8 cellular contexts compared by ENCODE assay signal in the genomic region with DNA sequence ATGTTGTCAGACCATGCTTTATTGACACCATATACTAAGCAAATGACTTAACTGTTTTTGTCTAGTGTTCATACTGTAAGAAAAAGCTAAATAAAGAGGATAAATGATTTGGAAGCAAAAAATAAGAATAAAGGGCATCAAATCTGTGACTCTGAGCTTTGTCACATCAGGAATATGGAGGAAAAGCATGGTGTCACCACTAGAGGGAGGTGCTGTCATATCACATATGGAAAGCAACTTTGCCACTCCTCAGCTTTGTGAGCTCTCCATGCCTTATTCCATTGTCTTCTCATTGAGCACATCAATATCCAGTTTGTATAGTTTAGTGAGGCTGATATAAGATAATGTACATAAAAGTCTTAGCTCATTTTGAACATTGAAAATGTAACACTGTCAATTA. TPM values are rescaled to one million over a fixed set of nuclear protein-coding genes. Genes with fewer than 3 reads are reported as not detected.
A peak's percentile ranks its signal among the peaks of the same experiment; 100 is the strongest.
DNase-seq lines count a peak whose midpoint lies in the region; ATAC-seq and TF ChIP-seq lines count a peak whose summit lies in the region.

No MANE protein-coding gene starts in this region.

- H3K4me3 ChIP-seq in right lobe of liver (no peak overlapping the region), lower leg skin (ENCODE audit: low read depth, poor library complexity, severe bottlenecking) (no peak overlapping the region)

- no peaks in the 10 kb centered on the region for H3K36me3 ChIP-seq in right lobe of liver

- intact Hi-C loops in right lobe of liver (cut with DNase I) (loop anchor here in 1 of 2 donors (10.0 kb wide), 1 partner anchor 269 kb away; no protein-coding TSS in a partner anchor), lower leg skin (cut with DNase I; ENCODE audit: low total_unique reads) (loop anchor here (5.0 kb wide), 1 partner anchor 1028 kb away; no protein-coding TSS in a partner anchor)

- H3K9me3 ChIP-seq in right lobe of liver = no peaks in the 10 kb centered on the region

- DNase-seq in AG09319 (ENCODE audit: extremely low read depth, low read depth) = no peak
- DNase-seq in NCI-H460 (ENCODE audit: extremely low read depth, low read depth) = peak; percentile 23
- peak; percentile 63 for DNase-seq in amniotic epithelial cell (ENCODE audit: low read depth)
- peak in 1 of 3 donors; percentile 54 for DNase-seq in right lobe of liver
- no peak for DNase-seq in lower leg skin (ENCODE audit: low spot score in 2 of 2)

- peak; percentile 57 for TF ChIP-seq CTCF in AG09319 (IDR thresholded peaks at IDR 0.05; ENCODE audit: low read depth, low read length)
- peak in 3 of 4 donors; percentile 58 to 88 (median 75) for TF ChIP-seq CTCF in right lobe of liver (IDR thresholded peaks at IDR 0.05)
- TF ChIP-seq CTCF in lower leg skin (IDR thresholded peaks at IDR 0.05) = no peak

- H3K4me1 ChIP-seq in right lobe of liver = no peaks in the 10 kb centered on the region

- H3K27ac ChIP-seq in right lobe of liver = no peak overlapping the region

- TF ChIP-seq POLR2A in right lobe of liver (IDR thresholded peaks at IDR 0.05) (no peak), lower leg skin (IDR thresholded peaks at IDR 0.05) (no peak)

- H3K27me3 ChIP-seq in right lobe of liver = no peaks in the 10 kb centered on the region

- ATAC-seq in GM18511 (IDR thresholded peaks at IDR 0.05; ENCODE audit: unreplicated experiment) (peak; percentile 60), right lobe of liver (peak in 3 of 4 donors; percentile 82 to 97 (median 96)), GM18868 (IDR thresholded peaks at IDR 0.05; ENCODE audit: unreplicated experiment) (no peak), HG02610 (IDR thresholded peaks at IDR 0.05; ENCODE audit: unreplicated experiment) (no peak)

RNA-seq across cellular contexts. Expression of a gene that starts 20.8 kb away (rescaled TPM):
- total RNA-seq in NCI-H460 (2014; rRNA removed; shearing (Covaris generic)) = 4.1 and 4.9 TPM in 2 replicates
- 2.3 and 3.0 TPM in 2 replicates for polyA plus RNA-seq in NCI-H460 (2014; cell fraction: nucleus; rRNA removed)
- total RNA-seq in right lobe of liver (100 to 1,000 TPM in 1 of 6 experiments, 10 to 100 TPM in 4, 1 to 10 TPM in 1; 9.7 to 153 (median 43.7) TPM), lower leg skin (10 to 100 TPM in 2 of 4 donors, 1 to 10 TPM in 2; 6.6 to 14.0 (median 10.4) TPM)

RNA-seq across cellular contexts. Expression of a gene that starts 40.1 kb away (rescaled TPM):
- 1.1 and 1.3 TPM in 2 replicates for total RNA-seq in NCI-H460 (2014; rRNA removed; shearing (Covaris generic))
- 0.13 and 0.63 TPM in 2 replicates for polyA plus RNA-seq in NCI-H460 (2014; cell fraction: nucleus; rRNA removed)
- total RNA-seq in right lobe of liver (10 to 100 TPM in 5 of 6 experiments, 1 to 10 TPM in 1; 7.8 to 64.5 (median 26.8) TPM), lower leg skin (10 to 100 TPM; 63.0 to 83.6 (median 81.8) TPM)

Comparison
In these comparisons a context has a peak if more than half of its experiments do, and no peak if none do; other contexts are left out.
1. DNase-seq: peak in NCI-H460 (single experiment) and amniotic epithelial cell (single experiment); none in AG09319 (single experiment) and lower leg skin (0 of 2).
2. CTCF ChIP-seq: peak in AG09319 (single experiment) and right lobe of liver (3 of 4); none in lower leg skin (0 of 3).
3. ATAC-seq: peak in GM18511 (single experiment) and right lobe of liver (3 of 4); none in GM18868 (single experiment) and HG02610 (single experiment).